In genomic region chr15:79380755-79381499, GRCh38 we compare ENCODE assay signal across 8 cellular contexts. TPM values are rescaled to one million over a fixed set of nuclear protein-coding genes. Genes with fewer than 3 reads are reported as not detected.
DNase-seq lines count a peak whose midpoint lies in the region; ATAC-seq, FAIRE-seq and TF ChIP-seq lines count a peak whose summit lies in the region.

No MANE protein-coding gene starts in this region.

- H3K27ac Mint-ChIP-seq in nephron: peak overlapping the region in 1 of 3 experiments; percentile 5

- no peak overlapping the region for H3K4me2 ChIP-seq in OCI-LY1 (ENCODE audit: low read length)

- H3K9ac ChIP-seq in OCI-LY1 (ENCODE audit: low read length): no peak overlapping the region

- H3K4me1 ChIP-seq in OCI-LY1 (ENCODE audit: insufficient read depth, low read length, severe bottlenecking): no peaks in the 10 kb centered on the region
- H3K4me1 ChIP-seq in esophagus squamous epithelium: no peaks in the 10 kb centered on the region

- no peak overlapping the region for H3K4me3 Mint-ChIP-seq in nephron

- H3K36me3 Mint-ChIP-seq in nephron (ENCODE audit: low read depth): no peaks in the 10 kb centered on the region

- H3K27me3 Mint-ChIP-seq in nephron (ENCODE audit: low read depth): peaks cover 7% of the 10 kb centered on the region

- no peaks in the 10 kb centered on the region for H3K79me2 ChIP-seq in OCI-LY1 (ENCODE audit: insufficient read depth, low read length)

- H3K9me3 ChIP-seq in OCI-LY1 (ENCODE audit: low read length) (no peaks in the 10 kb centered on the region), esophagus squamous epithelium (no peaks in the 10 kb centered on the region)

- H3K4me3 ChIP-seq in OCI-LY1 (ENCODE audit: low read depth, low read length, poor library complexity, severe bottlenecking) (no peak overlapping the region), esophagus squamous epithelium (no peak overlapping the region)

- no peaks in the 10 kb centered on the region for H3K9me2 ChIP-seq in OCI-LY1 (ENCODE audit: low read depth, low read length)

- H3F3A ChIP-seq in OCI-LY1 (ENCODE audit: insufficient read depth, low read length): no peaks in the 10 kb centered on the region

- peaks cover 10% of the 10 kb centered on the region for H3K4me1 Mint-ChIP-seq in nephron

- peak; percentile 79 for ATAC-seq in GM18511 (IDR thresholded peaks at IDR 0.05; ENCODE audit: unreplicated experiment)

- H3K27me3 ChIP-seq in OCI-LY1 (ENCODE audit: insufficient read depth, low read length) (no peaks in the 10 kb centered on the region), esophagus squamous epithelium (no peaks in the 10 kb centered on the region)

- H4K20me1 ChIP-seq in OCI-LY1 (ENCODE audit: insufficient read depth, low read length): no peaks in the 10 kb centered on the region

- H3K36me3 ChIP-seq in OCI-LY1 (ENCODE audit: insufficient read depth, low read length) (no peaks in the 10 kb centered on the region), esophagus squamous epithelium (no peaks in the 10 kb centered on the region)

- DNase-seq in A172 (ENCODE audit: low spot score) (peak; percentile 64), HTR-8/SVneo (ENCODE audit: insufficient read length, low spot score) (peak; percentile 69), activated T-cell treated with anti-CD3 and anti-CD28 coated beads for 24 hours (ENCODE audit: low read depth) (peak; percentile 69), esophagus squamous epithelium (lab: John Stamatoyannopoulos, UW) (no peak)
- DNase-seq in stimulated activated naive CD4-positive, alpha-beta T cell (lab: John Stamatoyannopoulos, UW): peak; percentile 4 to 73 (median 64)

- FAIRE-seq in HTR-8/SVneo (lab: Jason Lieb, UNC): no peak

- no peak overlapping the region for H2AFZ ChIP-seq in OCI-LY1 (ENCODE audit: low read length)

- 48 to 63% methylated on average over 3 to 4 of the region's 4 CpGs for WGBS in esophagus squamous epithelium, 2 donors

- H3K27ac ChIP-seq in OCI-LY1 (ENCODE audit: low read depth, low read length, poor library complexity, severe bottlenecking) (no peak overlapping the region), esophagus squamous epithelium (no peak overlapping the region)

- TF ChIP-seq CTCF in OCI-LY1 (IDR thresholded peaks at IDR 0.05; ENCODE audit: low read length): peak; percentile 93
- TF ChIP-seq CTCF in esophagus squamous epithelium (IDR thresholded peaks at IDR 0.05): peak; percentile 72 to 94 (median 81)
- peak; percentile 87 to 91 (median 87) for TF ChIP-seq CTCF in nephron (IDR thresholded peaks at IDR 0.05; ENCODE audit: unreplicated experiment in 3 of 3)

- no peak for TF ChIP-seq POLR2A in esophagus squamous epithelium (IDR thresholded peaks at IDR 0.05)

- peaks cover 3% of the 10 kb centered on the region for H3K9me3 Mint-ChIP-seq in nephron

- intact Hi-C loops in esophagus squamous epithelium (cut with DNase I): loop anchor here (10.0 kb wide), 1 partner anchor 604 kb away; no protein-coding TSS in a partner anchor

RNA-seq across cellular contexts. Expression of gene MINAR1, which starts 51.2 kb away (rescaled TPM):
- total RNA-seq in A172 (2014; rRNA removed; shearing (Covaris generic)): 0.09 and 0.79 TPM in 2 replicates
- under 1 TPM; 0.03 to 0.38 (median 0.17) TPM for total RNA-seq in esophagus squamous epithelium
